Comparison of ENCODE assay signal across 1 cellular context in the genomic region with DNA sequence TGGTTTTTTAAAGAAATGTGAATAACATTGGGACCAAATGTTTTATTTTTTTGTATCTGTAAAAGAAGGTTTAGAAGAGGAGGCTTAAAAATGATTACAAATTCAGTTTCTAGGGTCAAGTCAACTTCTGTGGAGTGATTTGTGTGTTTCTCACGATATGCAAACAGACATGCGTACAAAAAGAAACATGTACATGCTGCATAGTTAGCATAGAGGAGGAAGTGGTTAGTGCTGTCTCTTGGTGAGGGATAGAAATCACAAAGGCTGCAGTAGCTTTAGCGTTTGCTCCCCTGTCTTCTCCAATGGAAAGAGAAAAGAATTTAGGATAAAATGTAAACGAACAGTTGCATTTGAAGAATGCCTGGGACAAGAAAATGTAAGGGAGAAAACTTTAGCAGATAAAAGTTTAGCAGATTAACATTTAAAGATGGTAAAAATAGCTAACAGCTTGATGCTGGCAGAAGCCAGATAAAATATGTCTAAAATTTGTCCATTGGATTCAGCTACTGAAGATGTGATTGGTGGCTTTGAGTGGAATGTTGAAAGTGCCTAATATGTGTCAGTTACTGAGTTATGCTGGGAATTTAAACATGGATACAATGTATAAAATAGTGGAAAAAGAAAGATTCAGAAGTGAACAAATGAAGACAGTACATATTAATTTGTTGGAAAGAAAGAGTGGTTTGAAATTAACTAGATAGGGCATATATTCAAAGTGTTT.
TF ChIP-seq lines count a peak whose summit lies in the region.

No MANE protein-coding gene starts in this region.

TF ChIP-seq in GM12878, 131 proteins besides CTCF, POLR2A, EP300 and RAD21 (continued from another document):
- TF ChIP-seq TCF7 (IDR thresholded peaks at IDR 0.05; ENCODE audit: borderline replicate concordance) (no peak), PAX8 (IDR thresholded peaks at IDR 0.05) (no peak)
- TF ChIP-seq, protein P1, sequence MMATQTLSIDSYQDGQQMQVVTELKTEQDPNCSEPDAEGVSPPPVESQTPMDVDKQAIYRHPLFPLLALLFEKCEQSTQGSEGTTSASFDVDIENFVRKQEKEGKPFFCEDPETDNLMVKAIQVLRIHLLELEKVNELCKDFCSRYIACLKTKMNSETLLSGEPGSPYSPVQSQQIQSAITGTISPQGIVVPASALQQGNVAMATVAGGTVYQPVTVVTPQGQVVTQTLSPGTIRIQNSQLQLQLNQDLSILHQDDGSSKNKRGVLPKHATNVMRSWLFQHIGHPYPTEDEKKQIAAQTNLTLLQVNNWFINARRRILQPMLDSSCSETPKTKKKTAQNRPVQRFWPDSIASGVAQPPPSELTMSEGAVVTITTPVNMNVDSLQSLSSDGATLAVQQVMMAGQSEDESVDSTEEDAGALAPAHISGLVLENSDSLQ (IDR thresholded peaks at IDR 0.05): no peak
